In genomic region chr12:76183459-76184186, GRCh38 we compare ENCODE assay signal across 9 cellular contexts.
DNase-seq lines count a peak whose midpoint lies in the region; ATAC-seq lines count a peak whose summit lies in the region.
"Had no signal": no experiment of that assay in that cellular context is flagged by ENCODE, and none has a peak within 500 bp of the region (broad histone marks: within the 10 kb centered on the region; RNA-seq: fewer than 3 reads in every experiment).

No MANE protein-coding gene starts in this region.

- peak; percentile 82 for ATAC-seq in GM18520 (IDR thresholded peaks at IDR 0.05; ENCODE audit: unreplicated experiment)
- ATAC-seq in HG02973 (IDR thresholded peaks at IDR 0.05; ENCODE audit: unreplicated experiment), result peak; percentile 90

- peak; percentile 32 for DNase-seq in 8988T
- DNase-seq in RPMI8226, result peak; percentile 76
- peak; percentile 99 for DNase-seq in fibroblast of peridontal ligament (ENCODE audit: extremely low read depth)
- DNase-seq in stimulated activated CD8-positive, alpha-beta memory T cell treated with anti-CD3 and anti-CD28 coated beads, Interleukin-4, amount 100 ng/mL, for 24 hours (ENCODE audit: low read depth), result peak; percentile 9
- DNase-seq in NCI-H82 treated with DMSO at 0.1 percent for 48 hours (lab: John Stamatoyannopoulos, UW; ENCODE audit: unreplicated experiment), result no peak
- DNase-seq in SKM-1 (lab: John Stamatoyannopoulos, UW; ENCODE audit: unreplicated experiment), result no peak
- DNase-seq: upper lobe of left lung had no signal

Comparison
In these comparisons a context has a peak if more than half of its experiments do, and no peak if none do; other contexts are left out.
1. DNase-seq: peak in 8988T (single experiment), RPMI8226 (single experiment), fibroblast of peridontal ligament (single experiment) and stimulated activated CD8-positive, alpha-beta memory T cell treated with anti-CD3 and anti-CD28 coated beads, Interleukin-4, amount 100 ng/mL, for 24 hours (single experiment); none in NCI-H82 treated with DMSO at 0.1 percent for 48 hours (single experiment) and SKM-1 (single experiment).